ENCODE assay signal across 17 cellular contexts in genomic region chr2:164671664-164672396, GRCh38. TPM values are rescaled to one million over a fixed set of nuclear protein-coding genes. Genes with fewer than 3 reads are reported as not detected.
DNase-seq lines count a peak whose midpoint lies in the region; ATAC-seq and TF ChIP-seq lines count a peak whose summit lies in the region.
"Had no signal": no experiment of that assay in that cellular context is flagged by ENCODE, and none has a peak within 500 bp of the region (broad histone marks: within the 10 kb centered on the region; RNA-seq: fewer than 3 reads in every experiment).

No MANE protein-coding gene starts in this region.

- H2AFZ ChIP-seq in osteoblast (ENCODE audit: low read length), result no peak overlapping the region

- WGBS in right cardiac atrium, result 74% methylated on average over 4 of the region's 4 CpGs

- no peak overlapping the region for H3K4me3 ChIP-seq in right cardiac atrium (ENCODE audit: low read length)
- H3K4me3 ChIP-seq in osteoblast (ENCODE audit: insufficient read depth, low read length), result no peak overlapping the region
- no peak overlapping the region for H3K4me3 ChIP-seq in upper lobe of right lung

- no peaks in the 10 kb centered on the region for H3K27me3 Mint-ChIP-seq in HFFc6 (ENCODE audit: insufficient read depth)

- in situ Hi-C loops in KBM-7 (cut with MboI; ENCODE audit: low pct_unique_long_range_greater_than_20kb, low sequenced_read_pairs), result no loop called here

- no peaks in the 10 kb centered on the region for H3K36me3 ChIP-seq in osteoblast (ENCODE audit: insufficient read depth, low read length)
- no peaks in the 10 kb centered on the region for H3K36me3 ChIP-seq in upper lobe of right lung

- H3K9me3 ChIP-seq in right cardiac atrium (ENCODE audit: control insufficient read depth, low read length) (no peaks in the 10 kb centered on the region), osteoblast (ENCODE audit: low read depth, low read length) (no peaks in the 10 kb centered on the region), upper lobe of right lung (no peaks in the 10 kb centered on the region)
- H3K9me3 ChIP-seq: Caco-2 had no signal

- no peaks in the 10 kb centered on the region for H3K9me3 Mint-ChIP-seq in HFFc6

- H3K4me2 ChIP-seq in osteoblast (ENCODE audit: insufficient read depth, low read length), result no peak overlapping the region

- no peaks in the 10 kb centered on the region for H3K27me3 ChIP-seq in right cardiac atrium (ENCODE audit: control insufficient read depth, insufficient read depth)
- no peaks in the 10 kb centered on the region for H3K27me3 ChIP-seq in osteoblast (ENCODE audit: insufficient read depth, low read length)
- no peaks in the 10 kb centered on the region for H3K27me3 ChIP-seq in upper lobe of right lung

- no peaks in the 10 kb centered on the region for H3K79me2 ChIP-seq in osteoblast (ENCODE audit: insufficient read depth, low read length)

- H3K27ac Mint-ChIP-seq in HFFc6, result peak overlapping the region; percentile 7; the same call in 1 of the 2 replicates
- H3K27ac Mint-ChIP-seq: CD14-positive monocyte had no signal

- no peak for TF ChIP-seq CTCF in HFFc6 (IDR thresholded peaks at IDR 0.05)
- no peak for TF ChIP-seq CTCF in osteoblast (IDR thresholded peaks at IDR 0.05; ENCODE audit: extremely low read depth, low read depth, low read length)
- TF ChIP-seq CTCF in upper lobe of right lung (IDR thresholded peaks at IDR 0.05), result no peak

- H3K27ac ChIP-seq in right cardiac atrium (ENCODE audit: low read length) (no peak overlapping the region), osteoblast (ENCODE audit: low read depth, low read length) (no peak overlapping the region), upper lobe of right lung (no peak overlapping the region)
- H3K27ac ChIP-seq: 22Rv1 had no signal

- H3K4me1 ChIP-seq in right cardiac atrium (ENCODE audit: control insufficient read depth, insufficient read depth, low read length), result no peaks in the 10 kb centered on the region
- H3K4me1 ChIP-seq in osteoblast (ENCODE audit: insufficient read depth, low read length), result no peaks in the 10 kb centered on the region
- no peaks in the 10 kb centered on the region for H3K4me1 ChIP-seq in upper lobe of right lung
- H3K4me1 ChIP-seq: Caco-2 had no signal

- DNase-seq in Right ventricle myocardium superior, result no peak
- no peak for DNase-seq in right cardiac atrium
- peak; percentile 21 for DNase-seq in HFFc6
- DNase-seq in fibroblast of gingiva (ENCODE audit: low read depth), result peak; percentile 49
- DNase-seq in osteoblast (ENCODE audit: insufficient read length, low spot score, missing footprints), result peak; percentile 66
- DNase-seq in KBM-7, result no peak
- DNase-seq in upper lobe of right lung, result no peak
- DNase-seq in mucosa of gallbladder (ENCODE audit: low spot score), result no peak
- DNase-seq: Caco-2, NCI-H1417, NCI-H1930, NCI-H2171, NCI-H446 treated with DMSO at 0.1 percent for 48 hours, NCI-H748 treated with DMSO at 0.1 percent for 48 hours, SHP77 had no signal

- H3K36me3 Mint-ChIP-seq in HFFc6 (ENCODE audit: low read depth), result no peaks in the 10 kb centered on the region
- H3K36me3 Mint-ChIP-seq: CD14-positive monocyte had no signal

- H4K20me1 ChIP-seq in osteoblast (ENCODE audit: insufficient read depth, low read length), result no peaks in the 10 kb centered on the region

- H3K4me3 Mint-ChIP-seq in HFFc6, result no peak overlapping the region
- H3K4me3 Mint-ChIP-seq: CD14-positive monocyte had no signal

- ATAC-seq in Right ventricle myocardium superior (ENCODE audit: poor library complexity), result peak; percentile 13
- ATAC-seq in right cardiac atrium, result no peak
- no peak for ATAC-seq in upper lobe of right lung

- intact Hi-C loops in Right ventricle myocardium superior (cut with DNase I), result no loop called here
- intact Hi-C loops in right cardiac atrium (cut with DNase I), result no loop called here
- intact Hi-C loops in upper lobe of right lung (cut with DNase I), result no loop called here

- peaks cover 9% of the 10 kb centered on the region for H3K4me1 Mint-ChIP-seq in HFFc6 (ENCODE audit: low read depth)
- H3K4me1 Mint-ChIP-seq: CD14-positive monocyte had no signal

RNA-seq across cellular contexts. Expression of gene GRB14, which starts 50.5 kb away (rescaled TPM):
- 24.1 TPM for total RNA-seq in Right ventricle myocardium superior
- total RNA-seq in right cardiac atrium, result 10 to 100 TPM; 11.4 to 19.5 (median 14.9) TPM
- polyA plus RNA-seq in right cardiac atrium, result 20.0 TPM
- total RNA-seq in HFFc6 (2021; fragmentation: NEBNext Ultra II Directional; extraction: Animal tissue kit (Norgen Biotek cat#: 25700)), result under 1 TPM in 1 of 6 experiments, not detected in 5; 0.19 TPM
- total RNA-seq in osteoblast, result 0.72 and 0.88 TPM in 2 replicates
- total RNA-seq in upper lobe of right lung, result 8.9 TPM
- 2.5 TPM for total RNA-seq in mucosa of gallbladder

Comparison
In these comparisons a context has a peak if more than half of its experiments do, and no peak if none do; other contexts are left out.
1. DNase-seq: peak in HFFc6 (single experiment), fibroblast of gingiva (single experiment) and osteoblast (single experiment); none in Right ventricle myocardium superior (single experiment), right cardiac atrium (0 of 3), KBM-7 (single experiment), upper lobe of right lung (single experiment) and mucosa of gallbladder (single experiment).